ENCODE assay signal across 15 cellular contexts in genomic region chr2:129794116-129794515, GRCh38.
DNase-seq lines count a peak whose midpoint lies in the region; ATAC-seq and TF ChIP-seq lines count a peak whose summit lies in the region.
"Had no signal": no experiment of that assay in that cellular context is flagged by ENCODE, and none has a peak within 500 bp of the region (broad histone marks: within the 10 kb centered on the region; RNA-seq: fewer than 3 reads in every experiment).

No MANE protein-coding gene starts in this region.

- POLR2A ChIA-PET in HEK293T (lab: Yijun Ruan, JAX): no interaction called here

- no peaks in the 10 kb centered on the region for H3K36me3 Mint-ChIP-seq in mesothelial cell of epicardium
- H3K36me3 Mint-ChIP-seq: CD8-positive, alpha-beta memory T cell had no signal

- H3K4me1 ChIP-seq in right atrium auricular region: no peaks in the 10 kb centered on the region
- H3K4me1 ChIP-seq: BLaER1, Caco-2 had no signal

- CTCF ChIA-PET in HEK293T (lab: Yijun Ruan, JAX): no interaction called here

- H3K27ac ChIP-seq in right atrium auricular region (no peak overlapping the region), coronary artery (no peak overlapping the region)
- H3K27ac ChIP-seq: BLaER1 had no signal

- peak; percentile 48 for DNase-seq in right atrium auricular region (ENCODE audit: low spot score)
- no peak for DNase-seq in left ventricle myocardium superior
- DNase-seq in coronary artery (ENCODE audit: low spot score): peak; percentile 72
- no peak for DNase-seq in mesothelial cell of epicardium (ENCODE audit: low spot score in 2 of 2, unreplicated experiment in 2 of 2)
- DNase-seq in HEK293T (ENCODE audit: extremely low spot score): no peak
- no peak for DNase-seq in SIG-M5 treated with dmso at 0.1 percent for 504 hours (lab: John Stamatoyannopoulos, UW; ENCODE audit: unreplicated experiment)
- DNase-seq: 8988T; AML-193; Caco-2; CD8-positive, alpha-beta memory T cell; DMS53; GF-D8; HCEC 1CT had no signal

- H3K4me1 Mint-ChIP-seq in mesothelial cell of epicardium: peaks cover 33% of the 10 kb centered on the region
- H3K4me1 Mint-ChIP-seq: CD8-positive, alpha-beta memory T cell had no signal

- H3K27me3 Mint-ChIP-seq in mesothelial cell of epicardium (ENCODE audit: low read depth): no peaks in the 10 kb centered on the region

- no peak for ATAC-seq in left ventricle myocardium superior
- no peak for ATAC-seq in HG02571 (IDR thresholded peaks at IDR 0.05; ENCODE audit: unreplicated experiment)

- no peaks in the 10 kb centered on the region for H3K9me3 Mint-ChIP-seq in mesothelial cell of epicardium
- H3K9me3 Mint-ChIP-seq: CD8-positive, alpha-beta memory T cell had no signal

- no peaks in the 10 kb centered on the region for H3K9me3 ChIP-seq in right atrium auricular region
- H3K9me3 ChIP-seq: BLaER1, Caco-2 had no signal

- H3K4me3 ChIP-seq in right atrium auricular region (no peak overlapping the region), coronary artery (no peak overlapping the region)
- H3K4me3 ChIP-seq: BLaER1 had no signal

- peak overlapping the region; percentile 95 for H3K27ac Mint-ChIP-seq in mesothelial cell of epicardium
- H3K27ac Mint-ChIP-seq: CD8-positive, alpha-beta memory T cell had no signal

- TF ChIP-seq CTCF in right atrium auricular region (IDR thresholded peaks at IDR 0.05) (no peak), coronary artery (IDR thresholded peaks at IDR 0.05) (no peak), mesothelial cell of epicardium (IDR thresholded peaks at IDR 0.05; ENCODE audit: unreplicated experiment) (no peak)

- H3K27me3 ChIP-seq in right atrium auricular region: no peaks in the 10 kb centered on the region
- H3K27me3 ChIP-seq: BLaER1 had no signal

- H3K36me3 ChIP-seq in right atrium auricular region: no peaks in the 10 kb centered on the region
- H3K36me3 ChIP-seq: BLaER1 had no signal

- no peak overlapping the region for H3K4me3 Mint-ChIP-seq in mesothelial cell of epicardium
- H3K4me3 Mint-ChIP-seq: CD8-positive, alpha-beta memory T cell had no signal

- intact Hi-C loops in left ventricle myocardium superior (cut with micrococcal nuclease): no loop called here

TF ChIP-seq in HEK293T, 16 proteins besides CTCF, POLR2A, EP300 and RAD21:
- TF ChIP-seq BHLHE40 (IDR thresholded peaks at IDR 0.05; ENCODE audit: borderline replicate concordance) (no peak), ZNF384 (IDR thresholded peaks at IDR 0.05) (no peak), NFRKB (IDR thresholded peaks at IDR 0.05) (no peak), TARDBP (IDR thresholded peaks at IDR 0.05) (no peak), FOXM1 (IDR thresholded peaks at IDR 0.05; ENCODE audit: borderline replicate concordance) (no peak), ELF4 (IDR thresholded peaks at IDR 0.05) (no peak), CTBP1 (IDR thresholded peaks at IDR 0.05; ENCODE audit: borderline replicate concordance) (no peak), LEF1 (IDR thresholded peaks at IDR 0.05; ENCODE audit: borderline replicate concordance) (no peak), ARNT (IDR thresholded peaks at IDR 0.05) (no peak), PKNOX1 (IDR thresholded peaks at IDR 0.05) (no peak)

Comparison
In these comparisons a context has a peak if more than half of its experiments do, and no peak if none do; other contexts are left out.
1. DNase-seq: peak in right atrium auricular region (single experiment) and coronary artery (single experiment); none in left ventricle myocardium superior (single experiment), mesothelial cell of epicardium (0 of 2), HEK293T (single experiment) and SIG-M5 treated with dmso at 0.1 percent for 504 hours (single experiment).